In the genomic region with DNA sequence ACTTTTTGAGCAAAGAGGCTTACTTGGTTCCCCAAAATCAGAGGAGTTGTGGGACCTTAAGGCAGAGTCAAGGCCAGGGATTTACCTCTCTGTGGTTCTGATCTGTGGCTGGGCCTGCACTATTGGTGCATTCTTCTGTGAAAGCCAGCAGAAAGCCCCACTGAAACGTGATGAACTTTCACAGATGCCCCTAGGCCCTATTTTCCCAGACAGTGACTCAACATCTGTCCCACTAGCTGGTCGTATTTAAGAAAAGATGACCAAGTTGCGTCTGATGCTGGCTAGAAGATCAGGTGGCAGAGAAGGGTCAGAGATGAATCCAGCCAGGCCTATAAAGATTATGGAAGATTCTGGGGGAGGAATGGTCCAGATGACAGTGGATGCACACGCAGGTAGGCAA, we compare ENCODE assay signal across 18 cellular contexts.
DNase-seq lines count a peak whose midpoint lies in the region; ATAC-seq and TF ChIP-seq lines count a peak whose summit lies in the region.
"Had no signal": no experiment of that assay in that cellular context is flagged by ENCODE, and none has a peak within 500 bp of the region (broad histone marks: within the 10 kb centered on the region; RNA-seq: fewer than 3 reads in every experiment).

No MANE protein-coding gene starts in this region.

- H3K9me3 Mint-ChIP-seq in GM23338: peaks cover 3% of the 10 kb centered on the region; the same call in 1 of the 3 replicates
- no peaks in the 10 kb centered on the region for H3K9me3 Mint-ChIP-seq in nephron progenitor cell
- H3K9me3 Mint-ChIP-seq in activated naive CD4-positive, alpha-beta T cell treated with anti-CD3 and anti-CD28 coated beads, Interleukin-2, amount 50 U/mL, for 72 hours: peaks cover 0 to 8% of the 10 kb centered on the region in 2 donors
- H3K9me3 Mint-ChIP-seq: CD4-positive, alpha-beta T cell; CD8-positive, alpha-beta T cell had no signal

- peak overlapping the region; percentile 13; the same call in 1 of the 2 replicates for H3K27ac Mint-ChIP-seq in GM23338
- H3K27ac Mint-ChIP-seq in nephron progenitor cell: peak overlapping the region; percentile 26
- no peak overlapping the region for H3K27ac Mint-ChIP-seq in activated naive CD4-positive, alpha-beta T cell treated with anti-CD3 and anti-CD28 coated beads, Interleukin-2, amount 50 U/mL, for 72 hours
- H3K27ac Mint-ChIP-seq: B cell; CD4-positive, alpha-beta T cell; CD8-positive, alpha-beta T cell had no signal

- H3K79me2 ChIP-seq in GM23338 (replicated peaks; ENCODE audit: insufficient read depth): no peaks in the 10 kb centered on the region

- H3K27me3 Mint-ChIP-seq in GM23338 (ENCODE audit: insufficient read depth, low read depth, poor library complexity) (peaks cover 3% of the 10 kb centered on the region), nephron progenitor cell (ENCODE audit: low read depth, poor library complexity) (peaks cover 2% of the 10 kb centered on the region)
- H3K27me3 Mint-ChIP-seq: B cell; CD4-positive, alpha-beta T cell had no signal

- H3F3A ChIP-seq in GM23338 (replicated peaks; ENCODE audit: low read depth): no peaks in the 10 kb centered on the region

- no peaks in the 10 kb centered on the region; the same call in 2 of the 3 replicates for H3K36me3 Mint-ChIP-seq in GM23338 (ENCODE audit: low read depth)
- no peaks in the 10 kb centered on the region for H3K36me3 Mint-ChIP-seq in nephron progenitor cell (ENCODE audit: low read depth)
- H3K36me3 Mint-ChIP-seq in activated naive CD4-positive, alpha-beta T cell treated with anti-CD3 and anti-CD28 coated beads, Interleukin-2, amount 50 U/mL, for 72 hours: no peaks in the 10 kb centered on the region
- H3K36me3 Mint-ChIP-seq: CD8-positive, alpha-beta T cell had no signal

- H3K27ac ChIP-seq in GM23338 (ENCODE audit: low read depth): no peak overlapping the region
- H3K27ac ChIP-seq: 22Rv1; A549; BLaER1 treated with 17β-estradiol and CSF1 and Interleukin-3, amounts not matched to agents 10 nM and 100 nM; C4-2B had no signal

- peaks cover 26% of the 10 kb centered on the region for H3K9me2 ChIP-seq in GM23338 (ENCODE audit: insufficient read depth)

- no peak overlapping the region for H3K4me3 Mint-ChIP-seq in GM23338
- H3K4me3 Mint-ChIP-seq in nephron progenitor cell: no peak overlapping the region
- H3K4me3 Mint-ChIP-seq: B cell; CD4-positive, alpha-beta T cell; CD8-positive, alpha-beta T cell had no signal

- no peaks in the 10 kb centered on the region for H4K20me1 ChIP-seq in GM23338 (replicated peaks; ENCODE audit: insufficient read depth)
- H4K20me1 ChIP-seq: BLaER1 treated with 17β-estradiol and CSF1 and Interleukin-3, amounts not matched to agents 10 nM and 100 nM had no signal

- no peaks in the 10 kb centered on the region for H3K27me3 ChIP-seq in GM23338 (ENCODE audit: insufficient read depth)
- H3K27me3 ChIP-seq: BLaER1 treated with 17β-estradiol and CSF1 and Interleukin-3, amounts not matched to agents 10 nM and 100 nM had no signal

- H3K4me2 ChIP-seq in GM23338: no peak overlapping the region
- H3K4me2 ChIP-seq: A549; BLaER1 treated with 17β-estradiol and CSF1 and Interleukin-3, amounts not matched to agents 10 nM and 100 nM had no signal

- TF ChIP-seq CTCF in GM23338 (conservative IDR thresholded peaks at IDR 0.05; ENCODE audit: low read depth in 2 of 2) (no peak), nephron progenitor cell (IDR thresholded peaks at IDR 0.05) (no peak)

- H3K36me3 ChIP-seq in GM23338 (ENCODE audit: insufficient read depth): no peaks in the 10 kb centered on the region
- H3K36me3 ChIP-seq: BLaER1 treated with 17β-estradiol and CSF1 and Interleukin-3, amounts not matched to agents 10 nM and 100 nM had no signal

- no peaks in the 10 kb centered on the region for H3K4me1 ChIP-seq in GM23338 (ENCODE audit: insufficient read depth)
- H3K4me1 ChIP-seq: A549, Caco-2 had no signal

- no peak overlapping the region for H3K4me3 ChIP-seq in GM23338
- H3K4me3 ChIP-seq: A549; BLaER1 treated with 17β-estradiol and CSF1 and Interleukin-3, amounts not matched to agents 10 nM and 100 nM; GM12878 had no signal

- DNase-seq in GM23338 (ENCODE audit: low spot score): no peak
- peak; percentile 46 for DNase-seq in RPMI7951 (ENCODE audit: low read depth)
- DNase-seq in nephron progenitor cell: no peak
- no peak for DNase-seq in activated naive CD4-positive, alpha-beta T cell treated with anti-CD3 and anti-CD28 coated beads, Interleukin-2, amount 50 U/mL, for 72 hours (ENCODE audit: low spot score in 2 of 2)
- DNase-seq in activated CD4-positive, CD25-positive, alpha-beta regulatory T cell treated with anti-CD3 and anti-CD28 coated beads, Interleukin-2, amount 50 U/mL, for 72 hours: no peak
- DNase-seq: AML-193; Caco-2; Calu3; CD4-positive, alpha-beta T cell; CD8-positive, alpha-beta T cell; DMS79 treated with DMSO at 0.1 percent for 48 hours had no signal

- H2AFZ ChIP-seq in GM23338: no peak overlapping the region

- ATAC-seq in GM23338: no peak
- ATAC-seq in GM19467 (IDR thresholded peaks at IDR 0.05; ENCODE audit: unreplicated experiment): no peak
- no peak for ATAC-seq in activated naive CD4-positive, alpha-beta T cell treated with anti-CD3 and anti-CD28 coated beads, Interleukin-2, amount 50 U/mL, for 72 hours
- ATAC-seq: A549; CD8-positive, alpha-beta T cell; GM12878 had no signal

- peaks cover 12% of the 10 kb centered on the region for H3K4me1 Mint-ChIP-seq in GM23338
- H3K4me1 Mint-ChIP-seq in nephron progenitor cell: no peaks in the 10 kb centered on the region
- H3K4me1 Mint-ChIP-seq: B cell had no signal

TF ChIP-seq in GM23338, 12 proteins besides CTCF, POLR2A, EP300 and RAD21 (continues in another document):
- no peak for TF ChIP-seq ETS1 (IDR thresholded peaks at IDR 0.05)
- TF ChIP-seq STAT1 (IDR thresholded peaks at IDR 0.05; ENCODE audit: unreplicated experiment): no peak
- no peak for TF ChIP-seq ZNF462 (CRISPR knock-in tag; IDR thresholded peaks at IDR 0.05)

Comparison
In these comparisons a context has a peak if more than half of its experiments do, and no peak if none do; other contexts are left out.
1. H3K27ac Mint-ChIP-seq: peak in GM23338 (single experiment) and nephron progenitor cell (single experiment); none in activated naive CD4-positive, alpha-beta T cell treated with anti-CD3 and anti-CD28 coated beads, Interleukin-2, amount 50 U/mL, for 72 hours (0 of 2).